In the genomic region with DNA sequence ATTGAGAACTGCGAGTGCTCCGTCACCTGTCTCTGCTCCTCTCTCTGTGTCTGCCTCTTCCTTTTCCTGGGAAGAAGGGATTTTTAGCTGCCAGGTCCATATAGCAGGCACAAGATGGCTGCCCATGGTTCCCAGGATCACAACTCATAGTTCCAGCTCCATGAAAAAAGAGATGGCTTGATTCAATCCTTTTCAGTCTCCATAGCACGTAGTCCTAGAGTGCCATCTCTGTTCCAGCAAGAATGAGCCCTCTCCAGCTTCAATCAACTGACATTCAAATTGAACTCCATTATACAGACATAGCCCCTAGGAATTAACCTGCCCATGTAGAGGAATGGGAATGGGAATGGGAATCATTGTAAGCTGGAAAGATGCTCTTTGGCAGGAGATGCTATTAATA, we compare ENCODE assay signal across 1 cellular context.
TF ChIP-seq lines count a peak whose summit lies in the region.

No MANE protein-coding gene starts in this region.

TF ChIP-seq in H1, 55 proteins besides CTCF, POLR2A, EP300 and RAD21:
- TF ChIP-seq YY1 (IDR thresholded peaks at IDR 0.05; ENCODE audit: low read depth, low read length) (0 out of 2 replicates have a peak, but pooled peaks have one; percentile 70), ASH2L (IDR thresholded peaks at IDR 0.05; ENCODE audit: low read length) (no peak), SP2 (IDR thresholded peaks at IDR 0.05; ENCODE audit: low read length) (no peak), FOSL1 (IDR thresholded peaks at IDR 0.05; ENCODE audit: insufficient read depth, low read depth, low read length) (no peak), CBX5 (IDR thresholded peaks at IDR 0.05; ENCODE audit: low read depth, low read length) (no peak)
